In the genomic region with DNA sequence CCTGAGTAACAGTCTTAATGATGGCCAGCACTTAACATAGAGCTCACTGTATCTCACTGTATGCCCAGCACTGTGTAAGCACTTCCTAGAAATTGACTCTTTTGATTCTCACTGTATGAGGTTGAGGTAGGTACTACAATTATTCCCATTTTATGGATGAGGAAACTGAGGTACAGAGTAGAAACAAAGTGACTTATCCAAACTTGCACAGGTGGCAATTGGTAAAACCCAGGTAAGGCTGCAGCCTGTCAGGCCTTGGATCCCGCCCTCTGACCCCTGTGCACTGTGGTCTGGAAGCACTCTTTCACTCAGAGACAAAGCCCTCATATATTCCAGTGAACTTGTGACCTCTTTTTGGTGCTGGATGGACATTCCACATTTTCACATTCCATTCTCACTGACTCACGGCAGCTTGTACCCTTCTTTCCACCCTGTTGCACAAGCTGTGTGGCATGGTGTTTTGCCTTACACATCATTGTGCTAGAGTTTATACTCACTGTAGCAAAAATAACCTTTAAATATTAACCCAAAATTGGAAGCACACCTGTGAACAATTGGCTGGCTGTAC, we compare ENCODE assay signal across 1 cellular context.
TF ChIP-seq lines count a peak whose summit lies in the region.

No MANE protein-coding gene starts in this region.

TF ChIP-seq in HepG2, 621 proteins besides CTCF, POLR2A, EP300 and RAD21 (continued from another document and continues in another):
- peak; percentile 84 for TF ChIP-seq HNF1A (IDR thresholded peaks at IDR 0.05; ENCODE audit: low read depth)
- peak; percentile 96 for TF ChIP-seq HNF1A (CRISPR knock-in tag; IDR thresholded peaks at IDR 0.05; ENCODE audit: borderline replicate concordance)
- TF ChIP-seq, protein P1, sequence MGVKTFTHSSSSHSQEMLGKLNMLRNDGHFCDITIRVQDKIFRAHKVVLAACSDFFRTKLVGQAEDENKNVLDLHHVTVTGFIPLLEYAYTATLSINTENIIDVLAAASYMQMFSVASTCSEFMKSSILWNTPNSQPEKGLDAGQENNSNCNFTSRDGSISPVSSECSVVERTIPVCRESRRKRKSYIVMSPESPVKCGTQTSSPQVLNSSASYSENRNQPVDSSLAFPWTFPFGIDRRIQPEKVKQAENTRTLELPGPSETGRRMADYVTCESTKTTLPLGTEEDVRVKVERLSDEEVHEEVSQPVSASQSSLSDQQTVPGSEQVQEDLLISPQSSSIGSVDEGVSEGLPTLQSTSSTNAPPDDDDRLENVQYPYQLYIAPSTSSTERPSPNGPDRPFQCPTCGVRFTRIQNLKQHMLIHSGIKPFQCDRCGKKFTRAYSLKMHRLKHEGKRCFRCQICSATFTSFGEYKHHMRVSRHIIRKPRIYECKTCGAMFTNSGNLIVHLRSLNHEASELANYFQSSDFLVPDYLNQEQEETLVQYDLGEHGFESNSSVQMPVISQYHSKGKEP (CRISPR knock-in tag; IDR thresholded peaks at IDR 0.05), result no peak
- TF ChIP-seq ZNF143 (CRISPR knock-in tag; IDR thresholded peaks at IDR 0.05), result 0 out of 2 replicates have a peak, but pooled peaks have one; percentile 47
- TF ChIP-seq SNAPC2 (CRISPR knock-in tag; IDR thresholded peaks at IDR 0.05), result no peak
- TF ChIP-seq KLF9 (CRISPR knock-in tag; IDR thresholded peaks at IDR 0.05; ENCODE audit: low read depth), result no peak
- peak; percentile 30; the same call in 1 of the 2 replicates for TF ChIP-seq ZNF232 (CRISPR knock-in tag; IDR thresholded peaks at IDR 0.05; ENCODE audit: borderline replicate concordance)
- TF ChIP-seq SRSF1 (optimal IDR thresholded peaks at IDR 0.05; ENCODE audit: low read depth, low read length), result no peak
- TF ChIP-seq ZNF546 (CRISPR knock-in tag; conservative IDR thresholded peaks at IDR 0.05), result no peak
- no peak for TF ChIP-seq ZNF615 (CRISPR knock-in tag; IDR thresholded peaks at IDR 0.05; ENCODE audit: borderline replicate concordance)
- TF ChIP-seq SALL2 (CRISPR knock-in tag; IDR thresholded peaks at IDR 0.05), result 0 out of 2 replicates have a peak, but pooled peaks have one; percentile 61
- TF ChIP-seq SSRP1 (CRISPR knock-in tag; IDR thresholded peaks at IDR 0.05), result peak; percentile 91
- TF ChIP-seq ZSCAN30 (CRISPR knock-in tag; IDR thresholded peaks at IDR 0.05), result no peak
- peak; percentile 98 for TF ChIP-seq CEBPB (IDR thresholded peaks at IDR 0.05; ENCODE audit: borderline replicate concordance, low read depth, low read length)
- TF ChIP-seq JUND (CRISPR knock-in tag; IDR thresholded peaks at IDR 0.05), result peak; percentile 100
- TF ChIP-seq, protein P2, sequence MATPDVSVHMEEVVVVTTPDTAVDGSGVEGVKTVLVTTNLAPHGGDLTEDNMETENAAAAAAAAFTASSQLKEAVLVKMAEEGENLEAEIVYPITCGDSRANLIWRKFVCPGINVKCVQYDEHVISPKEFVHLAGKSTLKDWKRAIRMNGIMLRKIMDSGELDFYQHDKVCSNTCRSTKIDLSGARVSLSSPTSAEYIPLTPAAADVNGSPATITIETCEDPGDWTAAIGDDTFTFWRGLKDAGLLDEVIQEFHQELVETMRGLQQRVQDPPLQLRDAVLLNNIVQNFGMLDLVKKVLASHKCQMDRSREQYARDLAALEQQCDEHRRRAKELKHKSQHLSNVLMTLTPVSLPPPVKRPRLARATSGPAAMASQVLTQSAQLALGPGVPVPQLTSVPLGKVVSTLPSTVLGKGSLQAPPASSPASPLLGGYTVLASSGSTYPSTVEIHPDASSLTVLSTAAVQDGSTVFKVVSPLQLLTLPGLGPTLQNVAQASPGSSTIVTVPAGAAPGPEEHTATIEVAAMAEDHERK (CRISPR knock-in tag; IDR thresholded peaks at IDR 0.05; ENCODE audit: low read depth), result no peak
- TF ChIP-seq ATF7 (IDR thresholded peaks at IDR 0.05), result peak; percentile 63
- TF ChIP-seq ATF7 (CRISPR knock-in tag; IDR thresholded peaks at IDR 0.05), result peak; percentile 86; the same call in 1 of the 2 replicates
- no peak for TF ChIP-seq SUZ12 (IDR thresholded peaks at IDR 0.05; ENCODE audit: low read depth, low read length)
- TF ChIP-seq FOXC1 (CRISPR knock-in tag; IDR thresholded peaks at IDR 0.05; ENCODE audit: borderline replicate concordance), result 0 out of 2 replicates have a peak, but pooled peaks have one; percentile 27
- TF ChIP-seq ZNF329 (CRISPR knock-in tag; IDR thresholded peaks at IDR 0.05; ENCODE audit: low read depth), result no peak
- TF ChIP-seq KDM4B (CRISPR knock-in tag; IDR thresholded peaks at IDR 0.05), result no peak
- TF ChIP-seq ZMAT5 (CRISPR knock-in tag; IDR thresholded peaks at IDR 0.05; ENCODE audit: borderline replicate concordance, low read depth), result no peak
- no peak for TF ChIP-seq TAF15 (IDR thresholded peaks at IDR 0.05; ENCODE audit: low read depth, low read length, poor library complexity, severe bottlenecking)
- TF ChIP-seq ZNF558 (CRISPR knock-in tag; IDR thresholded peaks at IDR 0.05; ENCODE audit: borderline replicate concordance), result no peak
- TF ChIP-seq ZNF414 (CRISPR knock-in tag; IDR thresholded peaks at IDR 0.05), result peak; percentile 81; the same call in 1 of the 2 replicates
- peak; percentile 95 for TF ChIP-seq HNF4A (CRISPR knock-in tag; IDR thresholded peaks at IDR 0.05)
- TF ChIP-seq CAMTA2 (CRISPR knock-in tag; IDR thresholded peaks at IDR 0.05; ENCODE audit: borderline replicate concordance), result no peak
- peak; percentile 86; the same call in 1 of the 2 replicates for TF ChIP-seq ZNF614 (CRISPR knock-in tag; IDR thresholded peaks at IDR 0.05; ENCODE audit: borderline replicate concordance)
- no peak for TF ChIP-seq SRF (IDR thresholded peaks at IDR 0.05; ENCODE audit: low read depth, low read length)
- no peak for TF ChIP-seq ZNF44 (CRISPR knock-in tag; IDR thresholded peaks at IDR 0.05)
- no peak for TF ChIP-seq RFX3 (CRISPR knock-in tag; IDR thresholded peaks at IDR 0.05)
- TF ChIP-seq GABPA (IDR thresholded peaks at IDR 0.05; ENCODE audit: low read depth, low read length), result no peak
- TF ChIP-seq GABPA (CRISPR knock-in tag; IDR thresholded peaks at IDR 0.05; ENCODE audit: low read depth), result peak; percentile 43; the same call in 1 of the 2 replicates
- 0 out of 2 replicates have a peak, but pooled peaks have one; percentile 53 for TF ChIP-seq FOXO4 (CRISPR knock-in tag; conservative IDR thresholded peaks at IDR 0.05)
- TF ChIP-seq SAFB2 (CRISPR knock-in tag; IDR thresholded peaks at IDR 0.05; ENCODE audit: borderline replicate concordance, low read depth), result peak; percentile 48; the same call in 1 of the 2 replicates
- TF ChIP-seq ZNF7 (CRISPR knock-in tag; IDR thresholded peaks at IDR 0.05), result no peak
- no peak for TF ChIP-seq MTERF4 (CRISPR knock-in tag; IDR thresholded peaks at IDR 0.05)
- no peak for TF ChIP-seq GPBP1L1 (CRISPR knock-in tag; IDR thresholded peaks at IDR 0.05)
- TF ChIP-seq PHB2 (IDR thresholded peaks at IDR 0.05; ENCODE audit: partially characterized antibody), result no peak
- peak; percentile 87; the same call in 1 of the 2 replicates for TF ChIP-seq HMG20B (CRISPR knock-in tag; conservative IDR thresholded peaks at IDR 0.05)
- TF ChIP-seq MLXIP (CRISPR knock-in tag; IDR thresholded peaks at IDR 0.05; ENCODE audit: borderline replicate concordance), result no peak
- TF ChIP-seq, protein P3, sequence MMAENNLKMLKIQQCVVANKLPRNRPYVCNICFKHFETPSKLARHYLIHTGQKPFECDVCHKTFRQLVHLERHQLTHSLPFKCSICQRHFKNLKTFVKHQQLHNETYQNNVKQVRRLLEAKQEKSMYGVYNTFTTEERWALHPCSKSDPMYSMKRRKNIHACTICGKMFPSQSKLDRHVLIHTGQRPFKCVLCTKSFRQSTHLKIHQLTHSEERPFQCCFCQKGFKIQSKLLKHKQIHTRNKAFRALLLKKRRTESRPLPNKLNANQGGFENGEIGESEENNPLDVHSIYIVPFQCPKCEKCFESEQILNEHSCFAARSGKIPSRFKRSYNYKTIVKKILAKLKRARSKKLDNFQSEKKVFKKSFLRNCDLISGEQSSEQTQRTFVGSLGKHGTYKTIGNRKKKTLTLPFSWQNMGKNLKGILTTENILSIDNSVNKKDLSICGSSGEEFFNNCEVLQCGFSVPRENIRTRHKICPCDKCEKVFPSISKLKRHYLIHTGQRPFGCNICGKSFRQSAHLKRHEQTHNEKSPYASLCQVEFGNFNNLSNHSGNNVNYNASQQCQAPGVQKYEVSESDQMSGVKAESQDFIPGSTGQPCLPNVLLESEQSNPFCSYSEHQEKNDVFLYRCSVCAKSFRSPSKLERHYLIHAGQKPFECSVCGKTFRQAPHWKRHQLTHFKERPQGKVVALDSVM (CRISPR knock-in tag; IDR thresholded peaks at IDR 0.05), result no peak
- TF ChIP-seq SMAD9 (CRISPR knock-in tag; IDR thresholded peaks at IDR 0.05), result no peak
- TF ChIP-seq CREM (IDR thresholded peaks at IDR 0.05), result peak; percentile 83
- no peak for TF ChIP-seq CREM (CRISPR knock-in tag; IDR thresholded peaks at IDR 0.05)
